In the genomic region with DNA sequence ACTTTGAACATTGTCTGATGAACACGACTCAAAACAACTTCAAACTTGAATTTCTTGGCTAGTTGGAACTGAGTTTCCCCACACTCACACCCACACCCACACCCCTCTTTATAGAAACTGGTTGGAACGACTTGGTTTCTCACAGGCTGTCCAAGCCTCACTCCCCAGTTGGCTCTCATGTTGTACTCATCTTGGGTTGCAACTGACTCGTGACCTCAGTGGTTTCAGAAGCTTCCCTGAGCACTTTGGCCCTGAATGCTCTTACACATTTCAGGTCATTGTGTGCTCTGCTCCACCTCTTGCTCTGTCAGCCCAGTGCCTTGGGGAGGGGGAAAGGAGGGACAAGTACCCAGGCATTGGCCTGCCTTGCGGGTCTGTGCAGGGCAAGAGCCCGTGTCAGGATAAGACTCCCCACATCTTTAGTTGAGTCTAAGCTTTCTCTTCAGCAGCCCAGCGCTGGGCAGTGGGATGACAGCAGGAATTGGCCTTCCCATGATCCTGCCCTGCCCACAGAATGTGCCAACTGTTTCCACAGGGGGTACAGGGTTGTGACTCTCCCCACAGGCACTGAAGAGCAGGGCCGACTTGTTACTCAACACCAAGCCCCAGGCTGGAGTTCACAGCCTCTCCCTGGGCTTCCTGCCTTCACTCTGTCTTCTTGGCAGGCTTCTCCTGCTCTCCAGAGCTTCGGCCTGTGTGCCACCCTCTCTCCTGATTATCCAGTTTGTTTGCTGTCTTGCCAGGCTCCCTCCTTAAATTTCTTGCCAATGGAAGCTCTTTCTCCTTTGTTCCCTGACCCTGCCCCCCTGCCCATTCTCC, we compare ENCODE assay signal across 8 cellular contexts.
DNase-seq lines count a peak whose midpoint lies in the region; ATAC-seq and TF ChIP-seq lines count a peak whose summit lies in the region.

No MANE protein-coding gene starts in this region.

- CTCF ChIA-PET in activated naive CD4-positive, alpha-beta T cell treated with anti-CD3 and anti-CD28 coated beads for 36 hours (lab: Charles Lee): interaction anchor here (0.7 kb wide), 1 partner anchor 57 kb away, joined by 3 read pairs; no protein-coding TSS in a partner anchor
- CTCF ChIA-PET in PC-9 (lab: Charles Lee): no interaction called here

- H3K9me3 ChIP-seq in PC-9 (ENCODE audit: insufficient read depth, low read depth): no peaks in the 10 kb centered on the region

- H3K27ac Mint-ChIP-seq in activated naive CD4-positive, alpha-beta T cell treated with anti-CD3 and anti-CD28 coated beads for 36 hours: no peak overlapping the region

- no TSS peak for BruUV-seq in PC-9 (replicated peaks; lab: Mats Ljungman, UMichigan)

- H3K27ac ChIP-seq in PC-9: peak overlapping the region; percentile 44

- H3K4me3 Mint-ChIP-seq in activated naive CD4-positive, alpha-beta T cell treated with anti-CD3 and anti-CD28 coated beads for 36 hours: no peak overlapping the region

- no peaks in the 10 kb centered on the region for H4K20me1 ChIP-seq in PC-9 (ENCODE audit: insufficient read depth)

- DNase-seq in activated naive CD4-positive, alpha-beta T cell treated with anti-CD3 and anti-CD28 coated beads for 36 hours: peak; percentile 38
- no peak for DNase-seq in activated naive CD4-positive, alpha-beta T cell (lab: John Stamatoyannopoulos, UW)
- DNase-seq in PC-9 (peak; percentile 24 to 89), putamen (ENCODE audit: low spot score) (peak; percentile 69), AML-193 (lab: John Stamatoyannopoulos, UW) (no peak), NCI-H748 treated with DMSO at 0.1 percent for 48 hours (lab: John Stamatoyannopoulos, UW) (no peak)

- H3K27me3 ChIP-seq in PC-9 (ENCODE audit: insufficient read depth, low read depth): no peaks in the 10 kb centered on the region

- no peak overlapping the region for H3K4me3 ChIP-seq in PC-9

- peaks cover 18% of the 10 kb centered on the region for H3K4me1 ChIP-seq in PC-9 (replicated peaks; ENCODE audit: insufficient read depth)

- peaks cover 4% of the 10 kb centered on the region for H3K4me1 Mint-ChIP-seq in activated naive CD4-positive, alpha-beta T cell treated with anti-CD3 and anti-CD28 coated beads for 36 hours (ENCODE audit: low read depth)

- H3F3A ChIP-seq in PC-9 (ENCODE audit: insufficient read depth, low read depth): peaks cover 24% of the 10 kb centered on the region; the same call in 1 of the 2 replicates

- no peaks in the 10 kb centered on the region for H3K36me3 Mint-ChIP-seq in activated naive CD4-positive, alpha-beta T cell treated with anti-CD3 and anti-CD28 coated beads for 36 hours (ENCODE audit: low read depth)

- no peak overlapping the region for H2AFZ ChIP-seq in PC-9

- H3K4me2 ChIP-seq in PC-9: peak overlapping the region; percentile 39

- H3K79me2 ChIP-seq in PC-9 (ENCODE audit: low read depth): no peaks in the 10 kb centered on the region

- ATAC-seq in esophagus mucosa (peak; percentile 96), GM21423 (IDR thresholded peaks at IDR 0.05; ENCODE audit: unreplicated experiment) (no peak)

- H3K27me3 Mint-ChIP-seq in activated naive CD4-positive, alpha-beta T cell treated with anti-CD3 and anti-CD28 coated beads for 36 hours (ENCODE audit: low read depth): peaks cover 4% of the 10 kb centered on the region

- intact Hi-C loops in activated naive CD4-positive, alpha-beta T cell treated with anti-CD3 and anti-CD28 coated beads for 36 hours (cut with micrococcal nuclease): no loop called here
- intact Hi-C loops in PC-9 (cut with micrococcal nuclease; ENCODE audit: unreplicated experiment): no loop called here

- no peaks in the 10 kb centered on the region for H3K9me3 Mint-ChIP-seq in activated naive CD4-positive, alpha-beta T cell treated with anti-CD3 and anti-CD28 coated beads for 36 hours

- TF ChIP-seq CTCF in PC-9 (conservative IDR thresholded peaks at IDR 0.05): no peak

- no peaks in the 10 kb centered on the region for H3K9me2 ChIP-seq in PC-9 (ENCODE audit: insufficient read depth)

- POLR2A ChIA-PET in PC-9 (lab: Charles Lee; ENCODE audit: unreplicated experiment): interaction anchor here (0.5 kb wide), 1 partner anchor 832 kb away, joined by 5 read pairs; no protein-coding TSS in a partner anchor

- H3K36me3 ChIP-seq in PC-9 (ENCODE audit: low read depth): no peaks in the 10 kb centered on the region

Comparison
In these comparisons a context has a peak if more than half of its experiments do, and no peak if none do; other contexts are left out.
1. DNase-seq: peak in activated naive CD4-positive, alpha-beta T cell treated with anti-CD3 and anti-CD28 coated beads for 36 hours (single experiment), PC-9 (2 of 2) and putamen (single experiment); none in activated naive CD4-positive, alpha-beta T cell (0 of 4), AML-193 (0 of 2) and NCI-H748 treated with DMSO at 0.1 percent for 48 hours (single experiment).